8 cellular contexts compared by ENCODE assay signal in genomic region chr2:73981081-73981968, GRCh38. TPM values are rescaled to one million over a fixed set of nuclear protein-coding genes. Genes with fewer than 3 reads are reported as not detected.
DNase-seq lines count a peak whose midpoint lies in the region; ATAC-seq, FAIRE-seq and TF ChIP-seq lines count a peak whose summit lies in the region.

No MANE protein-coding gene starts in this region.

- H3K27ac ChIP-seq in OCI-LY7 (ENCODE audit: low read depth, low read length, poor library complexity, severe bottlenecking) = no peak overlapping the region
- no peak overlapping the region for H3K27ac ChIP-seq in HepG2 (ENCODE audit: extremely low read length, insufficient read depth, low read length)
- peak overlapping the region in 1 of 3 donors; percentile 18 for H3K27ac ChIP-seq in thyroid gland

- DNase-seq in DMS53 treated with DMSO at 0.1 percent for 48 hours (lab: John Stamatoyannopoulos, UW; ENCODE audit: unreplicated experiment) = peak; percentile 71
- peak; percentile 36 for DNase-seq in OCI-LY7 (ENCODE audit: low spot score)
- peak; percentile 59 for DNase-seq in MCF 10A (ENCODE audit: unreplicated experiment)
- DNase-seq in HepG2 (ENCODE audit: low spot score) = peak; percentile 25
- peak; percentile 39 to 44 for DNase-seq in thyroid gland
- no peak for DNase-seq in pons (ENCODE audit: low spot score)

- ATAC-seq in GM21515 (IDR thresholded peaks at IDR 0.05; ENCODE audit: unreplicated experiment) (peak; percentile 26), HepG2 (peak; percentile 17), HG03469 (IDR thresholded peaks at IDR 0.05; ENCODE audit: unreplicated experiment) (no peak)

- TF ChIP-seq EP300 in HepG2 (IDR thresholded peaks at IDR 0.05; ENCODE audit: low read depth in 2 of 2, low read length in 2 of 2) (no peak), HepG2 (CRISPR knock-in tag; IDR thresholded peaks at IDR 0.05; ENCODE audit: borderline replicate concordance) (no peak)

- H3K9me3 ChIP-seq in OCI-LY7 (ENCODE audit: low read length) (no peaks in the 10 kb centered on the region), HepG2 (ENCODE audit: low read length) (no peaks in the 10 kb centered on the region), thyroid gland (no peaks in the 10 kb centered on the region)

- no peaks in the 10 kb centered on the region for H4K20me1 ChIP-seq in OCI-LY7 (ENCODE audit: insufficient read depth, low read length)
- H4K20me1 ChIP-seq in HepG2 (ENCODE audit: insufficient read depth, low read length) = no peaks in the 10 kb centered on the region

- H3K36me3 Mint-ChIP-seq in MCF 10A (ENCODE audit: insufficient read depth, unreplicated experiment) = no peaks in the 10 kb centered on the region

- CTCF ChIA-PET in OCI-LY7 (lab: Charles Lee; ENCODE audit: unreplicated experiment) = interaction anchor here (0.6 kb wide), 1 partner anchor 28 kb away, joined by 3 read pairs; no protein-coding TSS in a partner anchor
- CTCF ChIA-PET in MCF 10A (lab: Yijun Ruan, JAX) = interaction anchor here (0.6 to 1.9 kb wide), 5 partner anchors 9 to 257 kb away, joined by 3 to 7 read pairs (median 4); partner anchors contain the start of gene STAMBP
- CTCF ChIA-PET in HepG2 (lab: Yijun Ruan, JAX; ENCODE audit: low intra/inter-chr PET ratio, low total read pairs) = no interaction called here

- TF ChIP-seq RAD21 in HepG2 (CRISPR knock-in tag; IDR thresholded peaks at IDR 0.05) = no peak

- H3K9me3 Mint-ChIP-seq in MCF 10A (ENCODE audit: unreplicated experiment) = no peaks in the 10 kb centered on the region

- POLR2A ChIA-PET in OCI-LY7 (lab: Charles Lee) (interaction anchor here (0.6 kb wide), 1 partner anchor 177 kb away, joined by 3 read pairs; no protein-coding TSS in a partner anchor), MCF 10A (lab: Yijun Ruan, JAX) (interaction anchor here (0.6 to 3.3 kb wide), 25 partner anchors 10 to 244 kb away, joined by 3 to 20 read pairs (median 5); partner anchors contain the start of genes DGUOK, MOB1A, STAMBP and TPRKB), HepG2 (lab: Yijun Ruan, JAX) (interaction anchor here (1.0 to 1.9 kb wide), 3 partner anchors 10 to 139 kb away, joined by 5 to 8 read pairs (median 6); no protein-coding TSS in a partner anchor)

- in situ Hi-C loops in HepG2 (cut with HindIII; ENCODE audit: extremely low pct_ligation_motif_present, low pct_unique_long_range_greater_than_20kb) = no loop called here

- H3K4me3 ChIP-seq in OCI-LY7 (ENCODE audit: low read depth, low read length, poor library complexity, severe bottlenecking) (no peak overlapping the region), HepG2 (replicated peaks in 1 of 3; ENCODE audit: insufficient read depth in 1 of 3, low read depth in 2 of 3, low read length in 3 of 3) (peak overlapping the region; percentile 42 to 63 (median 45)), thyroid gland (replicated peaks in 1 of 3) (peak overlapping the region in 1 of 3 donors; percentile 25)

- BruUV-seq in OCI-LY7 (replicated peaks; lab: Mats Ljungman, UMichigan) = no TSS peak
- no TSS peak for BruUV-seq in MCF 10A (replicated peaks; lab: Mats Ljungman, UMichigan)
- BruUV-seq in HepG2 (replicated peaks; lab: Mats Ljungman, UMichigan) = no TSS peak

- peaks cover 2% of the 10 kb centered on the region; the same call in 1 of the 2 replicates for H3K36me3 ChIP-seq in OCI-LY7 (ENCODE audit: insufficient read depth, low read length)
- H3K36me3 ChIP-seq in HepG2 (replicated peaks in 1 of 2; ENCODE audit: control insufficient read depth in 1 of 2, insufficient read depth in 2 of 2, low read length in 2 of 2) = no peaks in the 10 kb centered on the region
- H3K36me3 ChIP-seq in thyroid gland = no peaks in the 10 kb centered on the region

- H3K27ac Mint-ChIP-seq in MCF 10A (ENCODE audit: low read depth, unreplicated experiment) = peak overlapping the region; percentile 43

- peak overlapping the region; percentile 78 for H3K4me3 Mint-ChIP-seq in MCF 10A (ENCODE audit: unreplicated experiment)

- WGBS in HepG2 (ENCODE audit: low lambda C conversion rate) = 16% methylated on average over 29 of the region's 31 CpGs
- WGBS in thyroid gland, 2 donors = 15 to 18% methylated on average over 28 to 31 of the region's 31 CpGs

- no peaks in the 10 kb centered on the region for H3K27me3 Mint-ChIP-seq in MCF 10A (ENCODE audit: insufficient read depth, unreplicated experiment)

- no peak for TF ChIP-seq CTCF in OCI-LY7 (conservative IDR thresholded peaks at IDR 0.05; ENCODE audit: low read length)
- TF ChIP-seq CTCF in MCF 10A (IDR thresholded peaks at IDR 0.05; ENCODE audit: unreplicated experiment) = no peak
- no peak for TF ChIP-seq CTCF in HepG2 (CRISPR knock-in tag; IDR thresholded peaks at IDR 0.05)
- no peak for TF ChIP-seq CTCF in thyroid gland (IDR thresholded peaks at IDR 0.05)

- H3K9ac ChIP-seq in HepG2 (ENCODE audit: insufficient read depth, low read depth, low read length) = peak overlapping the region; percentile 30; the same call in 1 of the 2 replicates

- no peaks in the 10 kb centered on the region for H3K9me2 ChIP-seq in OCI-LY7 (ENCODE audit: insufficient read depth, low read length)

- H3K4me1 Mint-ChIP-seq in MCF 10A (ENCODE audit: insufficient read depth, unreplicated experiment) = peaks cover 47% of the 10 kb centered on the region

- FAIRE-seq in HepG2 (lab: Jason Lieb, UNC) = peak; percentile 77

- TF ChIP-seq POLR2A in HepG2 (IDR thresholded peaks at IDR 0.05; ENCODE audit: insufficient read depth in 1 of 2, low read depth in 2 of 2, low read length in 2 of 2) (no peak), thyroid gland (IDR thresholded peaks at IDR 0.05) (no peak)

- H3K4me1 ChIP-seq in OCI-LY7 (ENCODE audit: insufficient read depth, low read length, poor library complexity, severe bottlenecking) (peaks cover 32% of the 10 kb centered on the region), HepG2 (ENCODE audit: insufficient read depth, low read length) (peaks cover 56% of the 10 kb centered on the region), thyroid gland (peaks cover 20 to 42% of the 10 kb centered on the region in 2 donors)

- intact Hi-C loops in OCI-LY7 (cut with micrococcal nuclease; ENCODE audit: unreplicated experiment) (loop anchor here (5.0 kb wide), 2 partner anchors 54 to 166 kb away; partner anchors contain the start of genes BOLA3 and DGUOK), MCF 10A (cut with micrococcal nuclease) (loop anchor here (5.0 to 10.0 kb wide), 2 partner anchors 44 to 127 kb away; no protein-coding TSS in a partner anchor), HepG2 (cut with micrococcal nuclease; ENCODE audit: unreplicated experiment) (loop anchor here (5.0 kb wide), 2 partner anchors 54 to 99 kb away; partner anchors contain the start of gene DGUOK), thyroid gland (cut with DNase I) (loop anchor here (10.0 kb wide), 1 partner anchor 147 kb away; no protein-coding TSS in a partner anchor)

- H2AFZ ChIP-seq in OCI-LY7 (ENCODE audit: low read length) (no peak overlapping the region), HepG2 (ENCODE audit: low read length) (no peak overlapping the region)

- H3K79me2 ChIP-seq in OCI-LY7 (ENCODE audit: insufficient read depth, low read depth, low read length) (peaks cover 7% of the 10 kb centered on the region; the same call in 1 of the 2 replicates), HepG2 (ENCODE audit: insufficient read depth, low read length) (peaks cover 7% of the 10 kb centered on the region)

- H3K4me2 ChIP-seq in OCI-LY7 (ENCODE audit: low read length) (peak overlapping the region; percentile 50), HepG2 (ENCODE audit: low read depth, low read length) (peak overlapping the region; percentile 91)

- H3K27me3 ChIP-seq in HepG2 (ENCODE audit: control insufficient read depth in 1 of 2, insufficient read depth in 2 of 2, low read length in 2 of 2) (peaks cover 0 to 53% of the 10 kb centered on the region in 2 experiments; a peak in 2 of 5 replicates), thyroid gland (no peaks in the 10 kb centered on the region)

RNA-seq across cellular contexts. Expression of gene TET3, which starts 3.4 kb away (rescaled TPM):
- 11.9 and 14.7 TPM in 2 replicates for total RNA-seq in OCI-LY7 (2014; rRNA removed; shearing (Covaris generic))
- total RNA-seq in OCI-LY7 (2022) (24.8 and 25.2 TPM in 2 replicates), MCF 10A (2022) (15.0 and 17.5 TPM in 2 replicates), HepG2 (2016; rRNA removed; fragmentation: Illumina TruSeq; extraction: Trizol) (6.8 TPM in 2 replicates), thyroid gland (10 to 100 TPM in 1 of 4 donors, 1 to 10 TPM in 3; 6.4 to 10.8 (median 7.5) TPM)
- 0.71 and 1.2 TPM in 2 replicates for total RNA-seq in HepG2 (2016; cell fraction: cytosol; rRNA removed; fragmentation: Illumina TruSeq; extraction: Trizol; ENCODE audit: low read depth)
- total RNA-seq in HepG2 (2016; cell fraction: insoluble cytoplasmic fraction; rRNA removed; fragmentation: Illumina TruSeq; extraction: Trizol) = 6.1 and 7.2 TPM in 2 replicates
- 2.4 and 2.7 TPM in 2 replicates for total RNA-seq in HepG2 (2016; cell fraction: membrane; rRNA removed; fragmentation: Illumina TruSeq; extraction: Trizol)
- 12.1 and 16.6 TPM in 2 replicates for total RNA-seq in HepG2 (2016; cell fraction: nucleus; rRNA removed; fragmentation: Illumina TruSeq; extraction: Trizol)
- polyA plus RNA-seq in HepG2 (2011; rRNA removed) = 4.3 and 4.7 TPM in 2 replicates
- 1.7 and 2.0 TPM in 2 replicates for polyA plus RNA-seq in HepG2 (2011; cell fraction: cytosol; rRNA removed)
- 19.7 and 21.9 TPM in 2 replicates for polyA plus RNA-seq in HepG2 (2011; cell fraction: nucleus; rRNA removed)
- polyA plus RNA-seq in HepG2 (2012) = 6.0 and 7.3 TPM in 2 replicates
- polyA plus RNA-seq in HepG2 (2016; cell fraction: cytosol; fragmentation: Illumina TruSeq; extraction: Trizol; ENCODE audit: low read depth) = 0.26 and 0.32 TPM in 2 replicates
- 4.5 and 5.7 TPM in 2 replicates for polyA plus RNA-seq in HepG2 (2016; cell fraction: insoluble cytoplasmic fraction; fragmentation: Illumina TruSeq; extraction: Trizol; ENCODE audit: low read depth)
- polyA plus RNA-seq in HepG2 (2016; cell fraction: membrane; fragmentation: Illumina TruSeq; extraction: Trizol; ENCODE audit: low read depth) = 0.63 and 0.87 TPM in 2 replicates
- 24.0 and 27.9 TPM in 2 replicates for polyA plus RNA-seq in HepG2 (2016; cell fraction: nucleus; fragmentation: Illumina TruSeq; extraction: Trizol; ENCODE audit: insufficient read depth, low read depth)
- polyA minus RNA-seq in HepG2 (2011; rRNA and poly(A)+ RNA removed; ENCODE audit: low replicate concordance) = 7.6 and 10.7 TPM in 2 replicates
- 3.4 and 4.2 TPM in 2 replicates for polyA minus RNA-seq in HepG2 (2011; cell fraction: cytosol; rRNA and poly(A)+ RNA removed)
- 14.0 and 14.5 TPM in 2 replicates for polyA minus RNA-seq in HepG2 (2011; cell fraction: nucleus; rRNA and poly(A)+ RNA removed)

RNA-seq across cellular contexts. Expression of gene DGUOK, which starts 54.6 kb away (rescaled TPM):
- total RNA-seq in OCI-LY7 (2014; rRNA removed; shearing (Covaris generic)) = 57.1 and 73.4 TPM in 2 replicates
- 91.8 and 95.8 TPM in 2 replicates for total RNA-seq in OCI-LY7 (2022)
- 74.4 and 92.3 TPM in 2 replicates for total RNA-seq in MCF 10A (2022)
- 105 and 130 TPM in 2 replicates for total RNA-seq in HepG2 (2016; rRNA removed; fragmentation: Illumina TruSeq; extraction: Trizol)
- 22.6 and 22.7 TPM in 2 replicates for total RNA-seq in HepG2 (2016; cell fraction: cytosol; rRNA removed; fragmentation: Illumina TruSeq; extraction: Trizol; ENCODE audit: low read depth)
- total RNA-seq in HepG2 (2016; cell fraction: insoluble cytoplasmic fraction; rRNA removed; fragmentation: Illumina TruSeq; extraction: Trizol) = 106 and 144 TPM in 2 replicates
- 48.1 and 55.5 TPM in 2 replicates for total RNA-seq in HepG2 (2016; cell fraction: membrane; rRNA removed; fragmentation: Illumina TruSeq; extraction: Trizol)
- total RNA-seq in HepG2 (2016; cell fraction: nucleus; rRNA removed; fragmentation: Illumina TruSeq; extraction: Trizol) = 47.4 and 51.2 TPM in 2 replicates
- polyA plus RNA-seq in HepG2 (2011; rRNA removed) = 124 and 137 TPM in 2 replicates
- polyA plus RNA-seq in HepG2 (2011; cell fraction: cytosol; rRNA removed) = 118 and 121 TPM in 2 replicates
- polyA plus RNA-seq in HepG2 (2011; cell fraction: nucleus; rRNA removed) = 36.3 and 40.1 TPM in 2 replicates
- 107 and 124 TPM in 2 replicates for polyA plus RNA-seq in HepG2 (2012)
- polyA plus RNA-seq in HepG2 (2016; cell fraction: cytosol; fragmentation: Illumina TruSeq; extraction: Trizol; ENCODE audit: low read depth) = 26.7 and 29.0 TPM in 2 replicates
- 184 and 199 TPM in 2 replicates for polyA plus RNA-seq in HepG2 (2016; cell fraction: insoluble cytoplasmic fraction; fragmentation: Illumina TruSeq; extraction: Trizol; ENCODE audit: low read depth)
- polyA plus RNA-seq in HepG2 (2016; cell fraction: membrane; fragmentation: Illumina TruSeq; extraction: Trizol; ENCODE audit: low read depth) = 57.6 and 62.2 TPM in 2 replicates
- 105 and 115 TPM in 2 replicates for polyA plus RNA-seq in HepG2 (2016; cell fraction: nucleus; fragmentation: Illumina TruSeq; extraction: Trizol; ENCODE audit: insufficient read depth, low read depth)
- polyA minus RNA-seq in HepG2 (2011; rRNA and poly(A)+ RNA removed; ENCODE audit: low replicate concordance) = 25.9 and 35.0 TPM in 2 replicates
- 23.1 and 30.6 TPM in 2 replicates for polyA minus RNA-seq in HepG2 (2011; cell fraction: cytosol; rRNA and poly(A)+ RNA removed)
- 23.6 and 37.7 TPM in 2 replicates for polyA minus RNA-seq in HepG2 (2011; cell fraction: nucleus; rRNA and poly(A)+ RNA removed)
- 10 to 100 TPM; 41.8 to 65.8 (median 46.9) TPM for total RNA-seq in thyroid gland
